Comparison of ENCODE assay signal across 31 cellular contexts in genomic region chr15:92787116-92787515, GRCh38.
"Had no signal": no experiment of that assay in that cellular context is flagged by ENCODE, and none has a peak within 500 bp of the region (broad histone marks: within the 10 kb centered on the region; RNA-seq: fewer than 3 reads in every experiment).

No MANE protein-coding gene starts in this region.

- H3K4me3 ChIP-seq: ascending aorta, breast epithelium, cardiac muscle cell, colonic mucosa, esophagus squamous epithelium had no signal

- H3K27ac ChIP-seq: ascending aorta, breast epithelium, cardiac muscle cell, colonic mucosa, epithelial cell of prostate, esophagus squamous epithelium, WERI-Rb-1 had no signal

- H3K27me3 ChIP-seq: ascending aorta, breast epithelium, cardiac muscle cell, colonic mucosa, esophagus squamous epithelium had no signal

- H3K4me1 ChIP-seq: ascending aorta, breast epithelium, colonic mucosa, esophagus squamous epithelium had no signal

- H3K36me3 ChIP-seq: breast epithelium, cardiac muscle cell, colonic mucosa, WERI-Rb-1 had no signal

- H3K9me3 ChIP-seq: ascending aorta, breast epithelium, colonic mucosa, esophagus squamous epithelium had no signal

- ATAC-seq: activated CD4-positive, CD25-positive, alpha-beta regulatory T cell treated with anti-CD3 and anti-CD28 coated beads, Interleukin-2, amount 50 U/mL, for 24 hours; activated CD8-positive, alpha-beta T cell treated with anti-CD3 and anti-CD28 coated beads for 36 hours; activated naive CD4-positive, alpha-beta T cell treated with anti-CD3 and anti-CD28 coated beads, Interleukin-2, amount 50 U/mL, for 72 hours; activated T-cell treated with anti-CD3 and anti-CD28 coated beads, Interleukin-2, amount 50 U/mL, for 72 hours; T-helper 17 cell had no signal

- DNase-seq: activated B cell treated with CpG ODN at 0.5 μM for 24 hours; activated CD4-positive, alpha-beta T cell treated with anti-CD3 and anti-CD28 coated beads for 48 hours; activated CD4-positive, alpha-beta T cell treated with anti-CD3 and anti-CD28 coated beads, Interleukin-2, amount 50 U/mL, for 1 hour; activated CD4-positive, alpha-beta T cell treated with anti-CD3 and anti-CD28 coated beads, Interleukin-2, amount 50 U/mL, for 48 hours; activated CD8-positive, alpha-beta memory T cell treated with anti-CD3 and anti-CD28 coated beads for 24 hours; activated CD8-positive, alpha-beta T cell treated with anti-CD3 and anti-CD28 coated beads for 36 hours; activated gamma-delta T cell; activated naive CD4-positive, alpha-beta T cell; activated naive CD4-positive, alpha-beta T cell treated with anti-CD3 and anti-CD28 coated beads, Interleukin-2, amount 10 ng/mL, durations not matched to agents 7 days and 5 days; activated naive CD8-positive, alpha-beta T cell treated with anti-CD3 and anti-CD28 coated beads, Interleukin-2, amount 10 ng/mL, durations not matched to agents 7 days and 5 days; activated T-cell treated with anti-CD3 and anti-CD28 coated beads for 4 hours; activated T-cell treated with anti-CD3 and anti-CD28 coated beads, Interleukin-2, amount 50 U/mL, for 24 hours; activated T-cell treated with anti-CD3 and anti-CD28 coated beads, Interleukin-2, amount 50 U/mL, for 72 hours; central memory CD4-positive, alpha-beta T cell; cerebellar nuclear complex; colonic mucosa; effector CD8-positive, alpha-beta T cell; esophagus squamous epithelium; foreskin melanocyte; T-helper 1 cell; T-helper 17 cell; T1000; WERI-Rb-1 had no signal

- FAIRE-seq: endometrium, endothelial cell of umbilical vein had no signal
